In genomic region chr5:130425405-130425804, GRCh38 we compare ENCODE assay signal across 16 cellular contexts.
DNase-seq lines count a peak whose midpoint lies in the region; ATAC-seq, FAIRE-seq and TF ChIP-seq lines count a peak whose summit lies in the region.
"Had no signal": no experiment of that assay in that cellular context is flagged by ENCODE, and none has a peak within 500 bp of the region (broad histone marks: within the 10 kb centered on the region; RNA-seq: fewer than 3 reads in every experiment).

No MANE protein-coding gene starts in this region.

- H3K4me3 Mint-ChIP-seq in stimulated activated naive CD8-positive, alpha-beta T cell treated with anti-CD3 and anti-CD28 coated beads, Interleukin-15, amount 100 ng/mL, for 72 hours, result no peak overlapping the region
- H3K4me3 Mint-ChIP-seq: CD4-positive, alpha-beta memory T cell; H9; IgD-negative memory B cell had no signal

- H4K5ac ChIP-seq in H1 (ENCODE audit: insufficient read length, low read depth, low read length), result no peak overlapping the region

- no peak for TF ChIP-seq RAD21 in H1 (IDR thresholded peaks at IDR 0.05 in 1 of 2, conservative IDR thresholded peaks at IDR 0.05 in 1 of 2; ENCODE audit: low read depth in 2 of 2, low read length in 2 of 2)

- H3K4me1 Mint-ChIP-seq in stimulated activated naive CD8-positive, alpha-beta T cell treated with anti-CD3 and anti-CD28 coated beads, Interleukin-15, amount 100 ng/mL, for 72 hours, result no peaks in the 10 kb centered on the region
- H3K4me1 Mint-ChIP-seq: CD4-positive, alpha-beta memory T cell; H9; IgD-negative memory B cell had no signal

- ATAC-seq in stimulated activated naive CD8-positive, alpha-beta T cell treated with anti-CD3 and anti-CD28 coated beads, Interleukin-15, amount 100 ng/mL, for 72 hours, result no peak

- no peak overlapping the region for H3K56ac ChIP-seq in H1 (replicated peaks; ENCODE audit: insufficient read length, low read depth, low read length)

- FAIRE-seq in H1 (lab: Jason Lieb, UNC), result no peak
- FAIRE-seq: A204.1 had no signal

- WGBS in H1 (ENCODE audit: extremely low coverage in 1 of 2, insufficient coverage in 1 of 2, insufficient read length in 1 of 2, insufficient replicate concordance in 2 of 2, low coverage in 1 of 2, low lambda C conversion rate in 2 of 2, missing lambda C conversion rate in 1 of 2), 2 experiments, result 86% methylated on average over 2 of the region's 2 CpGs; no CpG with 5 or more reads in 1 of the 2 experiments
- 57% methylated on average over 2 of the region's 2 CpGs for WGBS in smooth muscle cell (ENCODE audit: low lambda C conversion rate)

- TF ChIP-seq CTCF in H1 (IDR thresholded peaks at IDR 0.05; ENCODE audit: control extremely low read depth in 1 of 3, insufficient read depth in 1 of 3, low read depth in 1 of 3, low read length in 3 of 3) (no peak), smooth muscle cell (IDR thresholded peaks at IDR 0.05; ENCODE audit: borderline replicate concordance, insufficient read depth, poor library complexity, severe bottlenecking) (no peak)

- peak overlapping the region; percentile 84 for H2AFZ ChIP-seq in H1 (ENCODE audit: low read length)
- H2AFZ ChIP-seq in smooth muscle cell (ENCODE audit: low read depth), result peak overlapping the region; percentile 9
- H2AFZ ChIP-seq: GM23248 had no signal

- H3K4ac ChIP-seq in H1 (replicated peaks; ENCODE audit: insufficient read length, low read depth, low read length), result no peak overlapping the region

- no peaks in the 10 kb centered on the region for H3K27me3 Mint-ChIP-seq in stimulated activated naive CD8-positive, alpha-beta T cell treated with anti-CD3 and anti-CD28 coated beads, Interleukin-15, amount 100 ng/mL, for 72 hours
- H3K27me3 Mint-ChIP-seq: CD4-positive, alpha-beta memory T cell; IgD-negative memory B cell had no signal

- TF ChIP-seq POLR2A in H1 (IDR thresholded peaks at IDR 0.05; ENCODE audit: control extremely low read depth in 1 of 2, low read depth in 2 of 2, low read length in 2 of 2), result no peak

- H3K18ac ChIP-seq in H1 (ENCODE audit: extremely low read depth, low read length), result no peak overlapping the region

- POLR2A ChIA-PET in H1 (lab: Charles Lee; ENCODE audit: partially characterized antibody), result no interaction called here

- no peaks in the 10 kb centered on the region for H3K36me3 ChIP-seq in H1 (ENCODE audit: control insufficient read depth in 2 of 4, insufficient read depth in 4 of 4, low read length in 3 of 4)
- H3K36me3 ChIP-seq in smooth muscle cell (ENCODE audit: low read depth), result no peaks in the 10 kb centered on the region
- H3K36me3 ChIP-seq: BE2C had no signal

- no peaks in the 10 kb centered on the region for H3K79me1 ChIP-seq in H1 (ENCODE audit: low read depth, low read length)

- in situ Hi-C loops in SK-MEL-5 (cut with HindIII; ENCODE audit: low pct_unique_long_range_greater_than_20kb, low sequenced_read_pairs), result no loop called here

- no peak overlapping the region for H3K23ac ChIP-seq in H1 (ENCODE audit: insufficient read length)

- no peaks in the 10 kb centered on the region for H3K9me3 Mint-ChIP-seq in stimulated activated naive CD8-positive, alpha-beta T cell treated with anti-CD3 and anti-CD28 coated beads, Interleukin-15, amount 100 ng/mL, for 72 hours
- H3K9me3 Mint-ChIP-seq: H9 had no signal

- no peak overlapping the region for H2BK15ac ChIP-seq in H1 (ENCODE audit: low read length)

- CTCF ChIA-PET in H1 (lab: Charles Lee; ENCODE audit: partially characterized antibody), result no interaction called here

- H4K20me1 ChIP-seq in H1 (replicated peaks in 1 of 2; ENCODE audit: control insufficient read depth in 1 of 2, insufficient read depth in 2 of 2, low read length in 2 of 2) (no peaks in the 10 kb centered on the region), smooth muscle cell (ENCODE audit: low read depth) (no peaks in the 10 kb centered on the region)

- H3K23me2 ChIP-seq in H1 (ENCODE audit: low read depth, low read length), result no peaks in the 10 kb centered on the region

- H2BK120ac ChIP-seq in H1 (replicated peaks; ENCODE audit: low read depth, low read length), result no peak overlapping the region

- H2BK20ac ChIP-seq in H1 (ENCODE audit: low read length), result no peak overlapping the region

- H3K9ac ChIP-seq in H1 (replicated peaks in 1 of 4; ENCODE audit: extremely low read depth in 1 of 4, low read depth in 3 of 4, low read length in 3 of 4) (no peak overlapping the region), smooth muscle cell (ENCODE audit: low read depth) (no peak overlapping the region)
- H3K9ac ChIP-seq: GM23248 had no signal

- H3K9me3 ChIP-seq in H1 (ENCODE audit: insufficient read depth in 2 of 2, low read depth in 1 of 2, low read length in 1 of 2) (no peaks in the 10 kb centered on the region), smooth muscle cell (replicated peaks; ENCODE audit: low read depth) (no peaks in the 10 kb centered on the region)
- H3K9me3 ChIP-seq: BE2C had no signal

- no peak overlapping the region for H2BK12ac ChIP-seq in H1 (ENCODE audit: low read depth, low read length)

- no peak overlapping the region for H4K91ac ChIP-seq in H1 (replicated peaks; ENCODE audit: insufficient read length, low read length)

- no peak overlapping the region for H3K4me2 ChIP-seq in H1 (ENCODE audit: insufficient read depth in 1 of 2, low read depth in 2 of 2, low read length in 2 of 2)
- peak overlapping the region; percentile 33 for H3K4me2 ChIP-seq in smooth muscle cell

- no peak for TF ChIP-seq EP300 in H1 (IDR thresholded peaks at IDR 0.05; ENCODE audit: borderline replicate concordance in 1 of 2, low read depth in 2 of 2, low read length in 2 of 2)

- H3K27ac ChIP-seq in H1 (ENCODE audit: low read depth, low read length) (no peak overlapping the region), smooth muscle cell (ENCODE audit: low read depth) (no peak overlapping the region)
- H3K27ac ChIP-seq: C4-2B, GM23248 had no signal

- no peak overlapping the region for H2AK5ac ChIP-seq in H1 (ENCODE audit: low read depth, low read length)

- no peak overlapping the region for H3K27ac Mint-ChIP-seq in stimulated activated naive CD8-positive, alpha-beta T cell treated with anti-CD3 and anti-CD28 coated beads, Interleukin-15, amount 100 ng/mL, for 72 hours
- H3K27ac Mint-ChIP-seq: CD4-positive, alpha-beta memory T cell; H9; IgD-negative memory B cell had no signal

- no peak overlapping the region for H3K4me3 ChIP-seq in H1 (ENCODE audit: extremely low read depth in 1 of 4, insufficient read depth in 2 of 4, low read depth in 3 of 4, low read length in 4 of 4)
- no peak overlapping the region for H3K4me3 ChIP-seq in smooth muscle cell
- H3K4me3 ChIP-seq: GM23248 had no signal

- H3K79me2 ChIP-seq in H1 (ENCODE audit: control insufficient read depth in 1 of 2, insufficient read depth in 2 of 2, low read length in 2 of 2), result no peaks in the 10 kb centered on the region
- H3K79me2 ChIP-seq in smooth muscle cell (ENCODE audit: low read depth), result no peaks in the 10 kb centered on the region

- no peaks in the 10 kb centered on the region for H3K27me3 ChIP-seq in H1 (replicated peaks in 1 of 4; ENCODE audit: control insufficient read depth in 3 of 4, extremely low read depth in 1 of 4, insufficient read depth in 3 of 4, low read length in 3 of 4)
- no peaks in the 10 kb centered on the region for H3K27me3 ChIP-seq in smooth muscle cell (ENCODE audit: low read depth)
- H3K27me3 ChIP-seq: BE2C had no signal

- H3K4me1 ChIP-seq in H1 (replicated peaks in 1 of 4; ENCODE audit: control insufficient read depth in 3 of 4, insufficient read depth in 4 of 4, low read length in 3 of 4) (no peaks in the 10 kb centered on the region), smooth muscle cell (ENCODE audit: low read depth) (no peaks in the 10 kb centered on the region)
- H3K4me1 ChIP-seq: BE2C had no signal

- H3F3A ChIP-seq in smooth muscle cell (ENCODE audit: low read depth), result no peaks in the 10 kb centered on the region

- no peak overlapping the region for H3K14ac ChIP-seq in H1 (ENCODE audit: insufficient read length)

- H2BK5ac ChIP-seq in H1 (ENCODE audit: low read depth, low read length), result no peak overlapping the region

- DNase-seq in DMS53 (lab: John Stamatoyannopoulos, UW), result peak; percentile 82
- DNase-seq in SK-MEL-5 (ENCODE audit: low read depth, low spot score), result peak; percentile 37
- DNase-seq in H1 (ENCODE audit: low read depth in 1 of 2, low spot score in 2 of 2), result no peak
- no peak for DNase-seq in smooth muscle cell (lab: John Stamatoyannopoulos, UW; ENCODE audit: unreplicated experiment)
- DNase-seq in activated CD8-positive, alpha-beta memory T cell treated with anti-CD3 and anti-CD28 coated beads, Interleukin-2, amount 50 U/mL, for 4 hours, result no peak
- DNase-seq in activated CD4-positive, alpha-beta T cell treated with anti-CD3 and anti-CD28 coated beads for 1 hour, result no peak
- no peak for DNase-seq in stimulated activated naive CD8-positive, alpha-beta T cell treated with anti-CD3 and anti-CD28 coated beads, Interleukin-15, amount 100 ng/mL, for 72 hours
- DNase-seq: BE2C; CD4-positive, alpha-beta memory T cell; DND-41; GF-D8; GM23248; H9 had no signal

- H4K8ac ChIP-seq in H1 (ENCODE audit: extremely low read depth, insufficient read depth, low read length), result no peak overlapping the region

TF ChIP-seq in H1, 55 proteins besides CTCF, POLR2A, EP300 and RAD21 (continues in another document):
- TF ChIP-seq KDM4A (IDR thresholded peaks at IDR 0.05; ENCODE audit: low read depth, low read length, severe bottlenecking), result no peak

Comparison
In these comparisons a context has a peak if more than half of its experiments do, and no peak if none do; other contexts are left out.
1. DNase-seq: peak in DMS53 (single experiment) and SK-MEL-5 (single experiment); none in H1 (0 of 2), smooth muscle cell (single experiment), activated CD8-positive, alpha-beta memory T cell treated with anti-CD3 and anti-CD28 coated beads, Interleukin-2, amount 50 U/mL, for 4 hours (single experiment), activated CD4-positive, alpha-beta T cell treated with anti-CD3 and anti-CD28 coated beads for 1 hour (single experiment) and stimulated activated naive CD8-positive, alpha-beta T cell treated with anti-CD3 and anti-CD28 coated beads, Interleukin-15, amount 100 ng/mL, for 72 hours (0 of 2).